ENCODE assay signal across 1 cellular context in the genomic region with DNA sequence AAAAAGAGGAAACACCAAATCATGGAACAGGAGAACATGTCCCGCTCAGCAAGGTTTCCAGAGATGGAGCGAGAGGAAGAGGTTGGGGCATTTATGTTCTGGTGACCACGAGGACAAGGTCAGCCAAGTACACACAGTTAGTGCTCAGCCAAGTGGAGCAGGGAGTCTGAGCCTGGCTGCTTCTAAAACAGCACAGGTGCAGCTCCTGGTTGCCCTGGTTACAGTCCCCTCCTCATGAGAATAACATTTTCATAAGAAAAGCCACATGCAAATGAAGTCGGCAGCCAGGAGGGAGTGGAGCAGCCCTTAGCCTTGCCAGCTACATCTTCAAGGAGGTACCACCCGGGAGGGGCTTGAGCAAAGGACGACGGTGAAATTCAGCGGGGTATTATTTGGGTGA.
TF ChIP-seq lines count a peak whose summit lies in the region.

No MANE protein-coding gene starts in this region.

TF ChIP-seq in H1, 55 proteins besides CTCF, POLR2A, EP300 and RAD21 (continued from another document):
- TF ChIP-seq SP1 (IDR thresholded peaks at IDR 0.05; ENCODE audit: low read depth, low read length) = 0 out of 2 replicates have a peak, but pooled peaks have one; percentile 66
- TF ChIP-seq YY1 (IDR thresholded peaks at IDR 0.05; ENCODE audit: low read depth, low read length) = 0 out of 2 replicates have a peak, but pooled peaks have one; percentile 21
